Comparison of ENCODE assay signal across 30 cellular contexts in the genomic region with DNA sequence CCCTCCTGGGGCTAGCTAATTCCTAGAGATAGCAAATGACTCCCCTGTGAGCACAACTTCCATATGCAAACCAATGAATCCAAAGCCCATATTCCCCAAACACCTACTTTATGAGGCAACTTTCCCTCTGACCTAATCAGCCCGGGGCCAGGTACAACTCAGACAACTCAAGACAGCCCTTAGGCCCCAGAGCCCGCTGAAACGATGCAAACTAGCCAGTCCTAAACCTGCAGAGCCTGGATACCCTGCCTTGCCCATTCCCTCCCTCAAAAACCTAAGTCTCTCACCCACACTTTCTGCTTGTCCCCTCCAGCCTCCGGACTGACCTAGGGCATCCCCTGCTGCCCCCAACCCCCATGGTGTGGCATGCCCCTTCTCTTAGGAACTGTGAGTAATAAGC.
"Had no signal": no experiment of that assay in that cellular context is flagged by ENCODE, and none has a peak within 500 bp of the region (broad histone marks: within the 10 kb centered on the region; RNA-seq: fewer than 3 reads in every experiment).

No MANE protein-coding gene starts in this region.

- H3K9ac ChIP-seq: SK-N-SH had no signal

- H3K4me3 ChIP-seq: adrenal gland, MG63, SJSA1 had no signal

- H3K4me1 ChIP-seq: adrenal gland, SJSA1 had no signal

- H3K36me3 ChIP-seq: adrenal gland, MG63, SJSA1 had no signal

- H3K9me3 ChIP-seq: adrenal gland, MG63, SJSA1, SK-N-SH had no signal

- FAIRE-seq: bronchial epithelial cell, TTC549 had no signal

- H3K27ac ChIP-seq: adrenal gland, SJSA1 had no signal

- H3K4me2 ChIP-seq: SK-N-SH had no signal

- ATAC-seq: activated CD4-positive, alpha-beta T cell treated with anti-CD3 and anti-CD28 coated beads for 36 hours; activated CD4-positive, CD25-positive, alpha-beta regulatory T cell treated with anti-CD3 and anti-CD28 coated beads, Interleukin-2, amount 50 U/mL, for 24 hours; activated naive CD4-positive, alpha-beta T cell treated with anti-CD3 and anti-CD28 coated beads, Interleukin-2, amount 50 U/mL, for 72 hours; activated T-cell treated with anti-CD3 and anti-CD28 coated beads, Interleukin-2, amount 50 U/mL, for 4 hours; Panc1; WTC11 had no signal

- H3K27me3 ChIP-seq: adrenal gland, MG63 had no signal

- DNase-seq: activated CD4-positive, alpha-beta memory T cell treated with anti-CD3 and anti-CD28 coated beads for 36 hours; activated CD4-positive, alpha-beta T cell treated with anti-CD3 and anti-CD28 coated beads for 36 hours; activated CD4-positive, alpha-beta T cell treated with anti-CD3 and anti-CD28 coated beads, Interleukin-2, amount 50 U/mL, for 1 hour; activated CD8-positive, alpha-beta memory T cell treated with anti-CD3 and anti-CD28 coated beads, Interleukin-2, amount 50 U/mL, for 4 hours; activated gamma-delta T cell treated with Interleukin-2 at 50 U/mL for 16 hours; activated naive CD4-positive, alpha-beta T cell treated with anti-CD3 and anti-CD28 coated beads for 36 hours; activated T-cell treated with anti-CD3 and anti-CD28 coated beads for 4 hours; activated T-cell treated with anti-CD3 and anti-CD28 coated beads, Interleukin-2, amount 50 U/mL, for 4 hours; adrenal gland; anterior cingulate cortex; caudate nucleus; cerebellar nuclear complex; Kasumi-1; MG63; NCI-H1048; NCI-H1105 treated with DMSO at 0.1 percent for 48 hours; NCI-H1436 treated with DMSO at 0.1 percent for 48 hours; NCI-H1694 treated with DMSO at 0.1 percent for 48 hours; NCI-H2029; NCI-H345; NCI-H524 treated with DMSO at 0.1 percent for 48 hours; SHP77 treated with DMSO at 0.1 percent for 48 hours; SK-N-SH had no signal
